Comparison of ENCODE assay signal across 10 cellular contexts in genomic region chrX:23844502-23845138, GRCh38.
DNase-seq lines count a peak whose midpoint lies in the region; ATAC-seq and TF ChIP-seq lines count a peak whose summit lies in the region.
"Had no signal": no experiment of that assay in that cellular context is flagged by ENCODE, and none has a peak within 500 bp of the region (broad histone marks: within the 10 kb centered on the region; RNA-seq: fewer than 3 reads in every experiment).

No MANE protein-coding gene starts in this region.

- CTCF ChIA-PET in activated CD4-positive, alpha-beta T cell treated with anti-CD3 and anti-CD28 coated beads for 36 hours (lab: Charles Lee), result interaction anchor here (1.1 kb wide), 1 partner anchor 11 kb away, joined by 3 read pairs; no protein-coding TSS in a partner anchor

- DNase-seq in BE2C (peak; percentile 10), OCI-M1 (lab: John Stamatoyannopoulos, UW) (peak; percentile 88), erythroblast (lab: John Stamatoyannopoulos, UW) (peak; percentile 66 to 87), mucosa of gallbladder (ENCODE audit: low spot score) (peak; percentile 34)
- DNase-seq in central memory CD4-positive, alpha-beta T cell, result no peak
- DNase-seq in stimulated activated naive CD8-positive, alpha-beta T cell treated with anti-CD3 and anti-CD28 coated beads, Interleukin-15, amount 100 ng/mL, for 72 hours, result no peak
- DNase-seq in activated CD4-positive, alpha-beta T cell treated with anti-CD3 and anti-CD28 coated beads for 36 hours, result no peak
- DNase-seq: effector CD8-positive, alpha-beta T cell; PC-9 had no signal

- TF ChIP-seq CTCF in BE2C (IDR thresholded peaks at IDR 0.05; ENCODE audit: low read depth, low read length), result no peak

- H3K36me3 Mint-ChIP-seq in activated CD4-positive, alpha-beta T cell treated with anti-CD3 and anti-CD28 coated beads for 36 hours (ENCODE audit: low read depth), result no peaks in the 10 kb centered on the region

- no peak overlapping the region for H3K27ac Mint-ChIP-seq in stimulated activated naive CD8-positive, alpha-beta T cell treated with anti-CD3 and anti-CD28 coated beads, Interleukin-15, amount 100 ng/mL, for 72 hours
- H3K27ac Mint-ChIP-seq in activated CD4-positive, alpha-beta T cell treated with anti-CD3 and anti-CD28 coated beads for 36 hours, result no peak overlapping the region

- POLR2A ChIA-PET in activated CD4-positive, alpha-beta T cell treated with anti-CD3 and anti-CD28 coated beads for 36 hours (lab: Charles Lee), result no interaction called here

- no peaks in the 10 kb centered on the region for H3K4me1 Mint-ChIP-seq in stimulated activated naive CD8-positive, alpha-beta T cell treated with anti-CD3 and anti-CD28 coated beads, Interleukin-15, amount 100 ng/mL, for 72 hours
- no peaks in the 10 kb centered on the region for H3K4me1 Mint-ChIP-seq in activated CD4-positive, alpha-beta T cell treated with anti-CD3 and anti-CD28 coated beads for 36 hours

- intact Hi-C loops in activated CD4-positive, alpha-beta T cell treated with anti-CD3 and anti-CD28 coated beads for 36 hours (cut with DNase I, micrococcal nuclease), result no loop called here

- no peaks in the 10 kb centered on the region for H3K9me3 Mint-ChIP-seq in stimulated activated naive CD8-positive, alpha-beta T cell treated with anti-CD3 and anti-CD28 coated beads, Interleukin-15, amount 100 ng/mL, for 72 hours
- no peaks in the 10 kb centered on the region for H3K9me3 Mint-ChIP-seq in activated CD4-positive, alpha-beta T cell treated with anti-CD3 and anti-CD28 coated beads for 36 hours (ENCODE audit: low read depth)

- H3K4me3 Mint-ChIP-seq in stimulated activated naive CD8-positive, alpha-beta T cell treated with anti-CD3 and anti-CD28 coated beads, Interleukin-15, amount 100 ng/mL, for 72 hours, result no peak overlapping the region
- H3K4me3 Mint-ChIP-seq in activated CD4-positive, alpha-beta T cell treated with anti-CD3 and anti-CD28 coated beads for 36 hours, result no peak overlapping the region

- 0 out of 2 replicates have a peak overlapping the region, but pooled peaks have one; percentile 6 for H3K4me3 ChIP-seq in BE2C (ENCODE audit: low read depth, low read length)
- H3K4me3 ChIP-seq: PC-9 had no signal

- no peaks in the 10 kb centered on the region for H3K36me3 ChIP-seq in BE2C

- H3K27me3 ChIP-seq in BE2C, result no peaks in the 10 kb centered on the region

- no peaks in the 10 kb centered on the region for H3K4me1 ChIP-seq in BE2C

- TF ChIP-seq POLR2A in erythroblast (IDR thresholded peaks at IDR 0.05; ENCODE audit: low read length), result no peak

- no peak for ATAC-seq in HG02852 (IDR thresholded peaks at IDR 0.05; ENCODE audit: unreplicated experiment)
- no peak for ATAC-seq in stimulated activated naive CD8-positive, alpha-beta T cell treated with anti-CD3 and anti-CD28 coated beads, Interleukin-15, amount 100 ng/mL, for 72 hours
- no peak for ATAC-seq in activated CD4-positive, alpha-beta T cell treated with anti-CD3 and anti-CD28 coated beads for 36 hours

- H3K27me3 Mint-ChIP-seq in stimulated activated naive CD8-positive, alpha-beta T cell treated with anti-CD3 and anti-CD28 coated beads, Interleukin-15, amount 100 ng/mL, for 72 hours, result no peaks in the 10 kb centered on the region
- no peaks in the 10 kb centered on the region for H3K27me3 Mint-ChIP-seq in activated CD4-positive, alpha-beta T cell treated with anti-CD3 and anti-CD28 coated beads for 36 hours

- no peaks in the 10 kb centered on the region for H3K9me3 ChIP-seq in BE2C

Comparison
In these comparisons a context has a peak if more than half of its experiments do, and no peak if none do; other contexts are left out.
1. DNase-seq: peak in BE2C (single experiment), OCI-M1 (single experiment), erythroblast (2 of 2) and mucosa of gallbladder (single experiment); none in central memory CD4-positive, alpha-beta T cell (single experiment), stimulated activated naive CD8-positive, alpha-beta T cell treated with anti-CD3 and anti-CD28 coated beads, Interleukin-15, amount 100 ng/mL, for 72 hours (0 of 2) and activated CD4-positive, alpha-beta T cell treated with anti-CD3 and anti-CD28 coated beads for 36 hours (single experiment).